30 cellular contexts compared by ENCODE assay signal in the genomic region with DNA sequence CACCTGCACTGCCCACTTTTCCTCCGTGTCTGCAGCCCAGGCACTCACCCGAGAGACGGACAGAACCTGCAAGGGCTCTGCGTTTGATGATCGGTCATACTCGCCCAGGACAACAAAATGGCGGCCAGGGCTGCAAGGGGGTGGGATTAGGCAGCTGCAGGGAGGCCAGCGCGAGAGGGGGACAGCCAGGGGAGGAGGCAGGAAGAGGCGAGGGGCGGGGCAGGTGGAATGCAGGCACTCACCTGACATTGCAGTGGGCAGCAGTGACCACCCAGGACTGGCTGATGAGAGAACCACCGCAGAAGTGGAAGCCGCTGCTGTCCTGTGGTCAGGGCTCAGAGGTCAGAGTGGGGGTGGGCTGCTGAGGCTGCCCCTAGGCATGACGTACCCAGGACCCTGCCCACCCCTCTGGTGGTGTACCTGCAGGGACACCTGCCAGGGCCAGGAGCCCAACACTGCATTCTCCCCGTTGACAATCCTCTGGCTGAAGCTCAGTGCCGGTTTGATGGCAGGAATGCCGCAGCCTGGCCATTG.
"Had no signal": no experiment of that assay in that cellular context is flagged by ENCODE, and none has a peak within 500 bp of the region (broad histone marks: within the 10 kb centered on the region; RNA-seq: fewer than 3 reads in every experiment).

No MANE protein-coding gene starts in this region.

- H3K9me3 Mint-ChIP-seq: activated CD4-positive, alpha-beta T cell treated with anti-CD3 and anti-CD28 coated beads, Interleukin-2, amount 10 ng/mL, durations not matched to agents 7 days and 5 days; activated CD8-positive, alpha-beta T cell treated with anti-CD3 and anti-CD28 coated beads for 36 hours; activated naive CD4-positive, alpha-beta T cell treated with anti-CD3 and anti-CD28 coated beads, Interleukin-2, amount 50 U/mL, for 24 hours; central memory CD8-positive, alpha-beta T cell; effector memory CD8-positive, alpha-beta T cell; mesothelial cell of epicardium; natural killer cell had no signal

- H3K4me3 Mint-ChIP-seq: activated CD4-positive, alpha-beta T cell treated with anti-CD3 and anti-CD28 coated beads, Interleukin-2, amount 10 ng/mL, durations not matched to agents 7 days and 5 days; activated CD8-positive, alpha-beta memory T cell treated with anti-CD3 and anti-CD28 coated beads, Interleukin-2, amount 10 ng/mL, durations not matched to agents 7 days and 5 days; activated CD8-positive, alpha-beta T cell treated with anti-CD3 and anti-CD28 coated beads for 36 hours; activated naive CD4-positive, alpha-beta T cell treated with anti-CD3 and anti-CD28 coated beads, Interleukin-2, amount 50 U/mL, for 24 hours; central memory CD8-positive, alpha-beta T cell; effector memory CD8-positive, alpha-beta T cell; mesothelial cell of epicardium; natural killer cell had no signal

- FAIRE-seq: astrocyte, endothelial cell of umbilical vein, small intestine had no signal

- H3K4me3 ChIP-seq: adrenal gland, breast epithelium, colonic mucosa, dorsolateral prefrontal cortex, esophagus squamous epithelium, gastrocnemius medialis, upper lobe of left lung had no signal

- H3K27me3 ChIP-seq: adrenal gland, breast epithelium, colonic mucosa, dorsolateral prefrontal cortex, esophagus squamous epithelium, gastrocnemius medialis, neutrophil, upper lobe of left lung had no signal

- H3K27me3 Mint-ChIP-seq: activated CD4-positive, alpha-beta T cell treated with anti-CD3 and anti-CD28 coated beads, Interleukin-2, amount 10 ng/mL, durations not matched to agents 7 days and 5 days; activated CD8-positive, alpha-beta memory T cell treated with anti-CD3 and anti-CD28 coated beads, Interleukin-2, amount 10 ng/mL, durations not matched to agents 7 days and 5 days; activated CD8-positive, alpha-beta T cell treated with anti-CD3 and anti-CD28 coated beads for 36 hours; activated naive CD4-positive, alpha-beta T cell treated with anti-CD3 and anti-CD28 coated beads, Interleukin-2, amount 50 U/mL, for 24 hours; central memory CD8-positive, alpha-beta T cell; effector memory CD8-positive, alpha-beta T cell; T-helper 17 cell had no signal

- DNase-seq: activated CD4-positive, alpha-beta T cell treated with anti-CD3 and anti-CD28 coated beads, Interleukin-2, amount 10 ng/mL, durations not matched to agents 7 days and 5 days; activated CD8-positive, alpha-beta T cell treated with anti-CD3 and anti-CD28 coated beads for 36 hours; activated gamma-delta T cell; activated T-cell treated with anti-CD3 and anti-CD28 coated beads for 4 hours; adrenal gland; colonic mucosa; dorsolateral prefrontal cortex; effector memory CD8-positive, alpha-beta T cell; esophagus squamous epithelium; hypothalamus; left ventricle myocardium superior; mammary epithelial cell; natural killer cell; small intestine; stimulated activated CD4-positive, alpha-beta T cell treated with anti-CD3 and anti-CD28 coated beads, Interleukin-15, amount 100 ng/mL, for 24 hours; stimulated activated naive CD4-positive, alpha-beta T cell treated with Interleukin-2 at 50 U/mL for 16 hours; SW 1271; T-helper 17 cell; upper lobe of left lung had no signal

- H3K9ac ChIP-seq: parathyroid adenoma had no signal

- H3K9me3 ChIP-seq: adrenal gland, breast epithelium, colonic mucosa, esophagus squamous epithelium, gastrocnemius medialis, neutrophil, upper lobe of left lung had no signal

- H3K27ac Mint-ChIP-seq: mesothelial cell of epicardium, T-helper 17 cell had no signal

- H2AFZ ChIP-seq: parathyroid adenoma had no signal

- H3K36me3 Mint-ChIP-seq: natural killer cell had no signal

- H3K36me3 ChIP-seq: breast epithelium, colonic mucosa had no signal

- ATAC-seq: activated CD8-positive, alpha-beta memory T cell treated with anti-CD3 and anti-CD28 coated beads, Interleukin-2, amount 10 ng/mL, durations not matched to agents 7 days and 5 days; activated CD8-positive, alpha-beta T cell treated with anti-CD3 and anti-CD28 coated beads for 36 hours; effector memory CD8-positive, alpha-beta T cell; gastrocnemius medialis; left ventricle myocardium superior; natural killer cell; right cardiac atrium; T-helper 17 cell had no signal

- H3K27ac ChIP-seq: adrenal gland, breast epithelium, colonic mucosa, esophagus squamous epithelium, gastrocnemius medialis, neutrophil, parathyroid adenoma had no signal
